In genomic region chr3:46693897-46694235, GRCh38 we compare ENCODE assay signal across 8 cellular contexts. TPM values are rescaled to one million over a fixed set of nuclear protein-coding genes. Genes with fewer than 3 reads are reported as not detected.
DNase-seq lines count a peak whose midpoint lies in the region; ATAC-seq and TF ChIP-seq lines count a peak whose summit lies in the region.

No MANE protein-coding gene starts in this region.

- H3K79me2 ChIP-seq in neural progenitor cell (ENCODE audit: low read depth) = no peaks in the 10 kb centered on the region

- peak overlapping the region; percentile 25 for H3K4me3 ChIP-seq in CD8-positive, alpha-beta memory T cell (ENCODE audit: low read length)
- H3K4me3 ChIP-seq in duodenal mucosa (ENCODE audit: low read depth in 1 of 2, low read length in 2 of 2) (peak overlapping the region; percentile 56 to 83), neural progenitor cell (peak overlapping the region; percentile 59), MG63 (no peak overlapping the region; the same call in 1 of the 2 replicates)

- no peaks in the 10 kb centered on the region for H4K20me1 ChIP-seq in neural progenitor cell (ENCODE audit: low read depth)

- ATAC-seq in WTC11 = peak; percentile 2; the same call in 1 of the 2 replicates
- no peak for ATAC-seq in HG02938 (IDR thresholded peaks at IDR 0.05; ENCODE audit: unreplicated experiment)
- no peak for ATAC-seq in GM18868 (IDR thresholded peaks at IDR 0.05; ENCODE audit: unreplicated experiment)
- no peak for ATAC-seq in HG02840 (IDR thresholded peaks at IDR 0.05; ENCODE audit: low FRiP score, unreplicated experiment)

- no peaks in the 10 kb centered on the region for H3K36me3 Mint-ChIP-seq in CD8-positive, alpha-beta memory T cell
- H3K36me3 Mint-ChIP-seq in WTC11 (no peaks in the 10 kb centered on the region), neural progenitor cell (no peaks in the 10 kb centered on the region)

- H3K27ac ChIP-seq in CD8-positive, alpha-beta memory T cell (ENCODE audit: low read depth, low read length) = no peak overlapping the region
- H3K27ac ChIP-seq in duodenal mucosa (ENCODE audit: low read depth, low read length) = no peak overlapping the region
- no peak overlapping the region for H3K27ac ChIP-seq in neural progenitor cell

- H3K9me3 ChIP-seq in CD8-positive, alpha-beta memory T cell (ENCODE audit: low read length) = no peaks in the 10 kb centered on the region
- H3K9me3 ChIP-seq in duodenal mucosa (ENCODE audit: control insufficient read depth in 1 of 2, low read length in 2 of 2) (no peaks in the 10 kb centered on the region), neural progenitor cell (ENCODE audit: low read depth) (no peaks in the 10 kb centered on the region), MG63 (no peaks in the 10 kb centered on the region)

- H3K36me3 ChIP-seq in CD8-positive, alpha-beta memory T cell (ENCODE audit: insufficient read depth, low read length) = no peaks in the 10 kb centered on the region
- H3K36me3 ChIP-seq in duodenal mucosa (ENCODE audit: control insufficient read depth in 1 of 2, insufficient read depth in 2 of 2, low read length in 2 of 2) (peaks cover 0 to 3% of the 10 kb centered on the region in 2 donors), neural progenitor cell (no peaks in the 10 kb centered on the region), MG63 (no peaks in the 10 kb centered on the region)

- H3K4me3 Mint-ChIP-seq in CD8-positive, alpha-beta memory T cell = peak overlapping the region in 5 of 7 donors; percentile 35 to 85 (median 80)
- H3K4me3 Mint-ChIP-seq in WTC11 = peak overlapping the region; percentile 20; the same call in 1 of the 2 replicates
- H3K4me3 Mint-ChIP-seq in neural progenitor cell = no peak overlapping the region

- no peaks in the 10 kb centered on the region for H3K9me3 Mint-ChIP-seq in CD8-positive, alpha-beta memory T cell
- H3K9me3 Mint-ChIP-seq in WTC11 (no peaks in the 10 kb centered on the region), neural progenitor cell (no peaks in the 10 kb centered on the region)

- TF ChIP-seq CTCF in WTC11 (IDR thresholded peaks at IDR 0.05) (no peak), neural progenitor cell (IDR thresholded peaks at IDR 0.05) (no peak)

- peak overlapping the region; percentile 71 for H2AFZ ChIP-seq in neural progenitor cell (replicated peaks)

- H3F3A ChIP-seq in neural progenitor cell (ENCODE audit: low read depth) = peaks cover 8% of the 10 kb centered on the region

- peak overlapping the region in 1 of 2 donors; percentile 32 for H3K9ac ChIP-seq in duodenal mucosa (ENCODE audit: low read depth in 1 of 2, low read length in 2 of 2)
- no peak overlapping the region for H3K9ac ChIP-seq in neural progenitor cell

- H3K4me1 Mint-ChIP-seq in CD8-positive, alpha-beta memory T cell = peaks cover 29 to 61% (median 38%) of the 10 kb centered on the region in 3 donors
- H3K4me1 Mint-ChIP-seq in WTC11 = peaks cover 22% of the 10 kb centered on the region
- H3K4me1 Mint-ChIP-seq in neural progenitor cell = peaks cover 8% of the 10 kb centered on the region

- H3K27me3 ChIP-seq in CD8-positive, alpha-beta memory T cell (ENCODE audit: insufficient read depth, low read length, poor library complexity, severe bottlenecking) = no peaks in the 10 kb centered on the region
- H3K27me3 ChIP-seq in duodenal mucosa (ENCODE audit: control insufficient read depth in 1 of 2, insufficient read depth in 2 of 2, low read length in 2 of 2) = no peaks in the 10 kb centered on the region
- H3K27me3 ChIP-seq in neural progenitor cell = peaks cover 39% of the 10 kb centered on the region
- no peaks in the 10 kb centered on the region for H3K27me3 ChIP-seq in MG63

- H3K27me3 Mint-ChIP-seq in CD8-positive, alpha-beta memory T cell = peaks cover 0 to 2% of the 10 kb centered on the region in 2 donors
- peaks cover 25% of the 10 kb centered on the region for H3K27me3 Mint-ChIP-seq in WTC11 (ENCODE audit: low read depth)
- H3K27me3 Mint-ChIP-seq in neural progenitor cell (ENCODE audit: insufficient read depth, low read depth) = peaks cover 9% of the 10 kb centered on the region

- DNase-seq in CD8-positive, alpha-beta memory T cell = peak in 1 of 5 donors; percentile 39
- DNase-seq in WTC11 (ENCODE audit: low spot score) (no peak), neural progenitor cell (ENCODE audit: low spot score) (no peak), MG63 (no peak)

- no peak overlapping the region for H3K27ac Mint-ChIP-seq in CD8-positive, alpha-beta memory T cell
- H3K27ac Mint-ChIP-seq in WTC11 (no peak overlapping the region), neural progenitor cell (no peak overlapping the region)

- CTCF ChIA-PET in CD8-positive, alpha-beta memory T cell (lab: Charles Lee) = no interaction called here
- CTCF ChIA-PET in WTC11 (lab: Charles Lee) = interaction anchor here (0.5 to 4.1 kb wide), 20 partner anchors 9 to 316 kb away, joined by 3 to 20 read pairs (median 4); partner anchors contain the start of gene PRSS50

- H3K4me1 ChIP-seq in CD8-positive, alpha-beta memory T cell (ENCODE audit: insufficient read depth, low read length) = peaks cover 57% of the 10 kb centered on the region
- H3K4me1 ChIP-seq in duodenal mucosa (ENCODE audit: control insufficient read depth in 1 of 2, insufficient read depth in 2 of 2, low read length in 2 of 2) = peaks cover 45 to 60% of the 10 kb centered on the region in 2 donors
- peaks cover 4% of the 10 kb centered on the region for H3K4me1 ChIP-seq in neural progenitor cell

- POLR2A ChIA-PET in CD8-positive, alpha-beta memory T cell (lab: Charles Lee) = interaction anchor here (0.9 kb wide), 1 partner anchor 327 kb away, joined by 3 read pairs; no protein-coding TSS in a partner anchor
- POLR2A ChIA-PET in WTC11 (lab: Charles Lee) = interaction anchor here (0.5 kb wide), 1 partner anchor 408 kb away, joined by 3 read pairs; no protein-coding TSS in a partner anchor

- H3K4me2 ChIP-seq in neural progenitor cell = peak overlapping the region; percentile 91

TF ChIP-seq in WTC11, 78 proteins besides CTCF, POLR2A, EP300 and RAD21:
- TF ChIP-seq USF2 (CRISPR knock-in tag; IDR thresholded peaks at IDR 0.05) (no peak), ZMAT4 (CRISPR knock-in tag; IDR thresholded peaks at IDR 0.05) (no peak), E2F5 (CRISPR knock-in tag; IDR thresholded peaks at IDR 0.05) (no peak), ZNF423 (CRISPR knock-in tag; IDR thresholded peaks at IDR 0.05) (0 out of 2 replicates have a peak, but pooled peaks have one; percentile 6)
- TF ChIP-seq, protein P1, sequence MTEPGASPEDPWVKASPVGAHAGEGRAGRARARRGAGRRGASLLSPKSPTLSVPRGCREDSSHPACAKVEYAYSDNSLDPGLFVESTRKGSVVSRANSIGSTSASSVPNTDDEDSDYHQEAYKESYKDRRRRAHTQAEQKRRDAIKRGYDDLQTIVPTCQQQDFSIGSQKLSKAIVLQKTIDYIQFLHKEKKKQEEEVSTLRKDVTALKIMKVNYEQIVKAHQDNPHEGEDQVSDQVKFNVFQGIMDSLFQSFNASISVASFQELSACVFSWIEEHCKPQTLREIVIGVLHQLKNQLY (CRISPR knock-in tag; IDR thresholded peaks at IDR 0.05) = no peak

RNA-seq across cellular contexts. Expression of gene ALS2CL, which starts 0.4 kb away (rescaled TPM):
- total RNA-seq in CD8-positive, alpha-beta memory T cell = under 1 TPM; 0.84 to 0.96 TPM
- 1.2 TPM for polyA plus RNA-seq in CD8-positive, alpha-beta memory T cell
- total RNA-seq in WTC11 (2021) = 10.2 to 12.6 TPM (median 11.5 TPM) in 3 replicates
- 0.71 and 1.3 TPM in 2 replicates for total RNA-seq in neural progenitor cell (ENCODE audit: low replicate concordance)
- 0.69 and 1.2 TPM in 2 replicates for total RNA-seq in MG63 (2014; rRNA removed; shearing (Covaris generic); ENCODE audit: low replicate concordance)

RNA-seq across cellular contexts. Expression of gene TMIE, which starts 7.3 kb away (rescaled TPM):
- total RNA-seq in CD8-positive, alpha-beta memory T cell = under 1 TPM in 1 of 2 experiments, not detected in 1; 0.16 TPM
- polyA plus RNA-seq in CD8-positive, alpha-beta memory T cell = 0.67 TPM
- total RNA-seq in WTC11 (2021) (0.57 to 1.3 TPM (median 0.69 TPM) in 3 replicates), neural progenitor cell (ENCODE audit: low replicate concordance) (not detected in 2 replicates)
- total RNA-seq in MG63 (2014; rRNA removed; shearing (Covaris generic); ENCODE audit: low replicate concordance) = not detected in 2 replicates

RNA-seq across cellular contexts. Expression of gene PRSS50, which starts 23.8 kb away (rescaled TPM):
- not detected for total RNA-seq in CD8-positive, alpha-beta memory T cell
- polyA plus RNA-seq in CD8-positive, alpha-beta memory T cell = 0.13 TPM
- total RNA-seq in WTC11 (2021) = 0.70 to 1.4 TPM (median 1.2 TPM) in 3 replicates
- 0.28 and 1.9 TPM in 2 replicates for total RNA-seq in neural progenitor cell (ENCODE audit: low replicate concordance)
- total RNA-seq in MG63 (2014; rRNA removed; shearing (Covaris generic); ENCODE audit: low replicate concordance) = not detected in 2 replicates
